ENCODE assay signal across 12 cellular contexts in genomic region chr7:2971914-2972530, GRCh38.
DNase-seq lines count a peak whose midpoint lies in the region; ATAC-seq and TF ChIP-seq lines count a peak whose summit lies in the region.
"Had no signal": no experiment of that assay in that cellular context is flagged by ENCODE, and none has a peak within 500 bp of the region (broad histone marks: within the 10 kb centered on the region; RNA-seq: fewer than 3 reads in every experiment).

No MANE protein-coding gene starts in this region.

- peak overlapping the region; percentile 66 for H3K27ac Mint-ChIP-seq in CD4-positive, alpha-beta T cell
- peak overlapping the region; percentile 67 for H3K27ac Mint-ChIP-seq in activated CD4-positive, alpha-beta memory T cell treated with anti-CD3 and anti-CD28 coated beads for 36 hours
- H3K27ac Mint-ChIP-seq: brain had no signal

- H3K4me1 ChIP-seq in BE2C: no peaks in the 10 kb centered on the region
- H3K4me1 ChIP-seq: Caco-2, heart left ventricle had no signal

- intact Hi-C loops in CD4-positive, alpha-beta T cell (cut with DNase I, micrococcal nuclease): no loop called here
- intact Hi-C loops in activated CD4-positive, alpha-beta memory T cell treated with anti-CD3 and anti-CD28 coated beads for 36 hours (cut with micrococcal nuclease): loop anchor here (10.0 kb wide), 1 partner anchor 183 kb away; no protein-coding TSS in a partner anchor

- CTCF ChIA-PET in CD4-positive, alpha-beta T cell (lab: Charles Lee): no interaction called here
- CTCF ChIA-PET in activated CD4-positive, alpha-beta memory T cell treated with anti-CD3 and anti-CD28 coated beads for 36 hours (lab: Charles Lee): no interaction called here

- no peaks in the 10 kb centered on the region for H3K9me3 Mint-ChIP-seq in CD4-positive, alpha-beta T cell
- H3K9me3 Mint-ChIP-seq in activated CD4-positive, alpha-beta memory T cell treated with anti-CD3 and anti-CD28 coated beads for 36 hours: peaks cover 12% of the 10 kb centered on the region
- H3K9me3 Mint-ChIP-seq: brain had no signal

- H3K36me3 Mint-ChIP-seq in CD4-positive, alpha-beta T cell (ENCODE audit: low read depth): peaks cover 50% of the 10 kb centered on the region
- H3K36me3 Mint-ChIP-seq in activated CD4-positive, alpha-beta memory T cell treated with anti-CD3 and anti-CD28 coated beads for 36 hours: peaks cover 27% of the 10 kb centered on the region
- H3K36me3 Mint-ChIP-seq: brain had no signal

- H3K36me3 ChIP-seq in BE2C: no peaks in the 10 kb centered on the region
- H3K36me3 ChIP-seq: heart left ventricle had no signal

- peaks cover 5% of the 10 kb centered on the region for H3K9me3 ChIP-seq in CD4-positive, alpha-beta T cell (ENCODE audit: control insufficient read depth, low read length)
- no peaks in the 10 kb centered on the region for H3K9me3 ChIP-seq in BE2C
- H3K9me3 ChIP-seq: Caco-2, heart left ventricle had no signal

- no peak for DNase-seq in CD4-positive, alpha-beta T cell
- DNase-seq in activated CD4-positive, alpha-beta memory T cell treated with anti-CD3 and anti-CD28 coated beads for 36 hours: no peak
- no peak for DNase-seq in activated effector memory CD4-positive, alpha-beta T cell treated with Interleukin-2 at 50 U/mL for 16 hours
- DNase-seq in BE2C: no peak
- DNase-seq: heart left ventricle, NCI-H2029 treated with DMSO at 0.1 percent for 48 hours had no signal

- no peak overlapping the region for H3K27ac ChIP-seq in CD4-positive, alpha-beta T cell (ENCODE audit: low read depth, low read length)
- H3K27ac ChIP-seq: heart left ventricle had no signal

- peaks cover 19% of the 10 kb centered on the region for H3K4me1 Mint-ChIP-seq in CD4-positive, alpha-beta T cell (ENCODE audit: low read depth)
- H3K4me1 Mint-ChIP-seq in activated CD4-positive, alpha-beta memory T cell treated with anti-CD3 and anti-CD28 coated beads for 36 hours (ENCODE audit: low read depth): peaks cover 19% of the 10 kb centered on the region

- H3K4me3 Mint-ChIP-seq in CD4-positive, alpha-beta T cell: no peak overlapping the region
- H3K4me3 Mint-ChIP-seq in activated CD4-positive, alpha-beta memory T cell treated with anti-CD3 and anti-CD28 coated beads for 36 hours: no peak overlapping the region
- H3K4me3 Mint-ChIP-seq: brain had no signal

- POLR2A ChIA-PET in CD4-positive, alpha-beta T cell (lab: Charles Lee): interaction anchor here (1.1 kb wide), 1 partner anchor 11 kb away, joined by 3 read pairs; no protein-coding TSS in a partner anchor
- POLR2A ChIA-PET in activated CD4-positive, alpha-beta memory T cell treated with anti-CD3 and anti-CD28 coated beads for 36 hours (lab: Charles Lee): no interaction called here

- no peak for ATAC-seq in CD4-positive, alpha-beta T cell (ENCODE audit: poor library complexity)
- ATAC-seq in GM18909 (IDR thresholded peaks at IDR 0.05; ENCODE audit: poor library complexity, unreplicated experiment): peak; percentile 83
- peak; percentile 55 for ATAC-seq in HG03039 (IDR thresholded peaks at IDR 0.05; ENCODE audit: unreplicated experiment)
- ATAC-seq in HG03280 (IDR thresholded peaks at IDR 0.05; ENCODE audit: unreplicated experiment): no peak
- ATAC-seq in GM18517 (IDR thresholded peaks at IDR 0.05; ENCODE audit: unreplicated experiment): no peak
- ATAC-seq: heart left ventricle had no signal

- no peaks in the 10 kb centered on the region for H3K27me3 ChIP-seq in CD4-positive, alpha-beta T cell (ENCODE audit: control insufficient read depth, insufficient read depth, low read length)
- H3K27me3 ChIP-seq in BE2C: no peaks in the 10 kb centered on the region

- H3K27me3 Mint-ChIP-seq in CD4-positive, alpha-beta T cell: no peaks in the 10 kb centered on the region
- H3K27me3 Mint-ChIP-seq in activated CD4-positive, alpha-beta memory T cell treated with anti-CD3 and anti-CD28 coated beads for 36 hours: no peaks in the 10 kb centered on the region

- no peak overlapping the region for H3K4me3 ChIP-seq in BE2C (ENCODE audit: low read depth, low read length)
- H3K4me3 ChIP-seq: heart left ventricle had no signal

- TF ChIP-seq CTCF in CD4-positive, alpha-beta T cell (IDR thresholded peaks at IDR 0.05): no peak
- TF ChIP-seq CTCF in BE2C (IDR thresholded peaks at IDR 0.05; ENCODE audit: low read depth, low read length): no peak

Comparison
In these comparisons a context has a peak if more than half of its experiments do, and no peak if none do; other contexts are left out.
1. ATAC-seq: peak in GM18909 (single experiment) and HG03039 (single experiment); none in CD4-positive, alpha-beta T cell (single experiment), HG03280 (single experiment) and GM18517 (single experiment).